24 cellular contexts compared by ENCODE assay signal in genomic region chr7:139991267-139991666, GRCh38.
"Had no signal": no experiment of that assay in that cellular context is flagged by ENCODE, and none has a peak within 500 bp of the region (broad histone marks: within the 10 kb centered on the region; RNA-seq: fewer than 3 reads in every experiment).

No MANE protein-coding gene starts in this region.

- H3K36me3 Mint-ChIP-seq: activated naive CD8-positive, alpha-beta T cell; mesothelial cell of epicardium; naive thymus-derived CD8-positive, alpha-beta T cell had no signal

- H3K9me3 Mint-ChIP-seq: activated T-helper 2 cell treated with anti-CD3 and anti-CD28 coated beads, Interferon-gamma antibody, Interleukin-2, Interleukin-4, amounts not matched to agents 10 μg/mL and 5 μg/mL and 100 μg/mL, durations not matched to agents 14 hours and 24 hours and 36 hours; mesothelial cell of epicardium; naive thymus-derived CD8-positive, alpha-beta T cell; stimulated activated naive CD8-positive, alpha-beta T cell treated with anti-CD3 and anti-CD28 coated beads, Interleukin-15, Interleukin-2, amounts not matched to agents 100 ng/mL and 50 ng/mL, for 24 hours had no signal

- H3K27me3 Mint-ChIP-seq: activated naive CD8-positive, alpha-beta T cell; naive thymus-derived CD8-positive, alpha-beta T cell; stimulated activated naive CD8-positive, alpha-beta T cell treated with anti-CD3 and anti-CD28 coated beads, Interleukin-15, Interleukin-2, amounts not matched to agents 100 ng/mL and 50 ng/mL, for 24 hours had no signal

- H3K4me1 ChIP-seq: adrenal gland, ascending aorta, gastrocnemius medialis, tibial artery had no signal

- DNase-seq: activated CD4-positive, CD25-positive, alpha-beta regulatory T cell treated with anti-CD3 and anti-CD28 coated beads, Interleukin-2, amount 50 U/mL, for 72 hours; activated naive CD4-positive, alpha-beta T cell; activated T-cell treated with anti-CD3 and anti-CD28 coated beads, Interleukin-2, amount 50 U/mL, for 1 hour; adrenal gland; brain microvascular endothelial cell; caudate nucleus; effector memory CD4-positive, alpha-beta T cell; gastrocnemius medialis; hippocampal formation; kidney glomerular epithelial cell; left ventricle myocardium inferior; mammary epithelial cell; naive thymus-derived CD8-positive, alpha-beta T cell; stimulated activated CD4-positive, alpha-beta T cell treated with anti-CD3 and anti-CD28 coated beads, Interleukin-4, amount 100 ng/mL, for 4 hours had no signal

- H3K27ac ChIP-seq: adrenal gland, ascending aorta, brain microvascular endothelial cell, esophagus muscularis mucosa, gastrocnemius medialis, left ventricle myocardium inferior, tibial artery, VCaP had no signal

- H3K36me3 ChIP-seq: adrenal gland, ascending aorta, brain microvascular endothelial cell, esophagus muscularis mucosa, gastrocnemius medialis, left ventricle myocardium inferior, tibial artery had no signal

- H3K27ac Mint-ChIP-seq: activated naive CD8-positive, alpha-beta T cell; activated T-helper 2 cell treated with anti-CD3 and anti-CD28 coated beads, Interferon-gamma antibody, Interleukin-2, Interleukin-4, amounts not matched to agents 10 μg/mL and 5 μg/mL and 100 μg/mL, durations not matched to agents 14 hours and 24 hours and 36 hours; mesothelial cell of epicardium; naive thymus-derived CD8-positive, alpha-beta T cell; progenitor cell of endocrine pancreas; stimulated activated naive CD8-positive, alpha-beta T cell treated with anti-CD3 and anti-CD28 coated beads, Interleukin-15, Interleukin-2, amounts not matched to agents 100 ng/mL and 50 ng/mL, for 24 hours had no signal

- FAIRE-seq: colon had no signal

- H3K4me3 Mint-ChIP-seq: activated naive CD8-positive, alpha-beta T cell; mesothelial cell of epicardium; naive thymus-derived CD8-positive, alpha-beta T cell; stimulated activated naive CD8-positive, alpha-beta T cell treated with anti-CD3 and anti-CD28 coated beads, Interleukin-15, Interleukin-2, amounts not matched to agents 100 ng/mL and 50 ng/mL, for 24 hours had no signal

- H3K9me3 ChIP-seq: adrenal gland, ascending aorta, esophagus muscularis mucosa, gastrocnemius medialis, left ventricle myocardium inferior, tibial artery had no signal

- H3K4me3 ChIP-seq: adrenal gland, ascending aorta, esophagus muscularis mucosa, gastrocnemius medialis, left ventricle myocardium inferior, tibial artery had no signal

- H3K27me3 ChIP-seq: adrenal gland, ascending aorta, brain microvascular endothelial cell, esophagus muscularis mucosa, gastrocnemius medialis, tibial artery had no signal
